Comparison of ENCODE assay signal across 2 cellular contexts in the genomic region with DNA sequence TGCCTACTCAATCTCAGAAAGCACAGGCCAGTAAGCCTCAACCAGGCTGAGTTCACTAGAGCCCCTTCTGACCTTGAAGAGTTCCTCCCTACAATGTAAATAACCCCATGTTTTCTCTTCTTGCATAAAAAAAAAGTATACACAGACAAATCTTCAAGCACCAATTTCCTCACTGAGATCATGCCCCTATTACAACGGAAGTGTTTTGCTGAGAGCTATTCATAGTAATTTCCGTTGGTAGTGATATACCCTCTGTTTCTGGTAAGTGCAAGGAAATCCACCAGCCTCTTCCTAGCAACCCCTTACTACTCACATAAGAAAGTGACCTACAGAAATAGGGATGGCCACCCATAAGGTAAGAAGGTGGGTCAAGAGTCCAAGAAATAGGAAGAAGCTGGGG.
TF ChIP-seq lines count a peak whose summit lies in the region.

No MANE protein-coding gene starts in this region.

TF ChIP-seq in HepG2, 621 proteins besides CTCF, POLR2A, EP300 and RAD21 (continued from another document):
- TF ChIP-seq ZNF33B (CRISPR knock-in tag; IDR thresholded peaks at IDR 0.05): no peak
- TF ChIP-seq PRDM4 (CRISPR knock-in tag; IDR thresholded peaks at IDR 0.05; ENCODE audit: borderline replicate concordance): no peak
- TF ChIP-seq SPEN (CRISPR knock-in tag; IDR thresholded peaks at IDR 0.05; ENCODE audit: low read depth): no peak
- no peak for TF ChIP-seq MAFK (conservative IDR thresholded peaks at IDR 0.05 in 1 of 2, IDR thresholded peaks at IDR 0.05 in 1 of 2; ENCODE audit: low read length in 2 of 2)
- no peak for TF ChIP-seq ZNF333 (CRISPR knock-in tag; IDR thresholded peaks at IDR 0.05; ENCODE audit: borderline replicate concordance)
- no peak for TF ChIP-seq RELA (CRISPR knock-in tag; IDR thresholded peaks at IDR 0.05)
- TF ChIP-seq ZNF264 (CRISPR knock-in tag; IDR thresholded peaks at IDR 0.05): no peak
- no peak for TF ChIP-seq DNMT3B (CRISPR knock-in tag; conservative IDR thresholded peaks at IDR 0.05)
- TF ChIP-seq SALL1 (CRISPR knock-in tag; IDR thresholded peaks at IDR 0.05): no peak
- no peak for TF ChIP-seq MYPOP (CRISPR knock-in tag; IDR thresholded peaks at IDR 0.05)

TF ChIP-seq in HEK293T, 16 proteins besides CTCF, POLR2A, EP300 and RAD21 (continued from another document):
- TF ChIP-seq ELF4 (IDR thresholded peaks at IDR 0.05) (no peak), SP1 (IDR thresholded peaks at IDR 0.05) (no peak), L3MBTL2 (conservative IDR thresholded peaks at IDR 0.05) (no peak), LEF1 (IDR thresholded peaks at IDR 0.05; ENCODE audit: borderline replicate concordance) (no peak)
- TF ChIP-seq, protein P1, sequence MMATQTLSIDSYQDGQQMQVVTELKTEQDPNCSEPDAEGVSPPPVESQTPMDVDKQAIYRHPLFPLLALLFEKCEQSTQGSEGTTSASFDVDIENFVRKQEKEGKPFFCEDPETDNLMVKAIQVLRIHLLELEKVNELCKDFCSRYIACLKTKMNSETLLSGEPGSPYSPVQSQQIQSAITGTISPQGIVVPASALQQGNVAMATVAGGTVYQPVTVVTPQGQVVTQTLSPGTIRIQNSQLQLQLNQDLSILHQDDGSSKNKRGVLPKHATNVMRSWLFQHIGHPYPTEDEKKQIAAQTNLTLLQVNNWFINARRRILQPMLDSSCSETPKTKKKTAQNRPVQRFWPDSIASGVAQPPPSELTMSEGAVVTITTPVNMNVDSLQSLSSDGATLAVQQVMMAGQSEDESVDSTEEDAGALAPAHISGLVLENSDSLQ (IDR thresholded peaks at IDR 0.05): no peak
